In the genomic region with DNA sequence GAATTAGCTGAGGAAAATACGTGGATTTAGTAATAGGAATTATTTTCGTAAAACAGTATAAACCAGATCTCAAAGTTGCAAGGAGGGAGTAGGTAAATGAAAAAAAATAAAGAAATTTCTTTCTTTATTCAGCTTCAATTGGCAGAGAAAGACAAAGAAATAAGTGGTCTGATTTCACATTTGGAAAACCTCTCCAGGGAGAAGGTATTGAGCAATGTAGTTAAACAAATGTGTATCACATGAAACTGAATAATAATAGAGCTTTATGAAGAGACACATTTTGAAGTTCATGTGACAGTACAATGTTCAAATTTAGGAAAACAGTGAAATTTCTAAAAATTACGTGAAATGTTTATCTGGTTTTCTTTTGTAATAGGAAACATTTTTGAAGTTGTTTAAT, we compare ENCODE assay signal across 22 cellular contexts.
DNase-seq lines count a peak whose midpoint lies in the region; ATAC-seq and TF ChIP-seq lines count a peak whose summit lies in the region.
"Had no signal": no experiment of that assay in that cellular context is flagged by ENCODE, and none has a peak within 500 bp of the region (broad histone marks: within the 10 kb centered on the region; RNA-seq: fewer than 3 reads in every experiment).

No MANE protein-coding gene starts in this region.

- H3K27me3 Mint-ChIP-seq in osteocyte (ENCODE audit: unreplicated experiment): no peaks in the 10 kb centered on the region
- no peaks in the 10 kb centered on the region for H3K27me3 Mint-ChIP-seq in T-cell
- H3K27me3 Mint-ChIP-seq: activated naive CD8-positive, alpha-beta T cell; B cell; natural killer cell treated with Interleukin-12 subunit alpha and Interleukin-12 subunit beta and Interleukin-15 and Interleukin-18, amount 100 ng/mL, for 72 hours had no signal

- peaks cover 14% of the 10 kb centered on the region for H3K4me1 Mint-ChIP-seq in osteocyte (ENCODE audit: unreplicated experiment)
- H3K4me1 Mint-ChIP-seq in T-cell: peaks cover 8 to 14% (median 12%) of the 10 kb centered on the region in 3 donors
- H3K4me1 Mint-ChIP-seq: B cell had no signal

- ATAC-seq in T-cell (replicated peaks in 1 of 4): no peak
- ATAC-seq in HG02840 (IDR thresholded peaks at IDR 0.05; ENCODE audit: low FRiP score, unreplicated experiment): no peak
- ATAC-seq: natural killer cell treated with Interleukin-12 subunit alpha and Interleukin-12 subunit beta and Interleukin-15 and Interleukin-18, amount 100 ng/mL, for 72 hours had no signal

- H3K36me3 ChIP-seq in ascending aorta: peaks cover 0 to 5% of the 10 kb centered on the region in 2 donors
- H3K36me3 ChIP-seq: brain microvascular endothelial cell had no signal

- H3K4me3 ChIP-seq in AG09309 (ENCODE audit: control insufficient read depth, low read depth, low read length): no peak overlapping the region
- H3K4me3 ChIP-seq in NB4 (ENCODE audit: low read depth, low read length): no peak overlapping the region
- H3K4me3 ChIP-seq in fibroblast of mammary gland (ENCODE audit: control insufficient read depth, low read depth, low read length): no peak overlapping the region
- no peak overlapping the region for H3K4me3 ChIP-seq in ascending aorta
- H3K4me3 ChIP-seq: skin epidermis, transverse colon had no signal

- no peak overlapping the region for H3K4me3 Mint-ChIP-seq in osteocyte (ENCODE audit: unreplicated experiment)
- no peak overlapping the region for H3K4me3 Mint-ChIP-seq in T-cell
- H3K4me3 Mint-ChIP-seq: activated naive CD8-positive, alpha-beta T cell; B cell; natural killer cell treated with Interleukin-12 subunit alpha and Interleukin-12 subunit beta and Interleukin-15 and Interleukin-18, amount 100 ng/mL, for 72 hours had no signal

- H3K36me3 Mint-ChIP-seq in osteocyte (ENCODE audit: unreplicated experiment) (peaks cover 31% of the 10 kb centered on the region), T-cell (peaks cover 35% of the 10 kb centered on the region)

- TF ChIP-seq POLR2A in NB4 (IDR thresholded peaks at IDR 0.05; ENCODE audit: extremely low read depth, insufficient read length): no peak

- no peak overlapping the region for H3K27ac ChIP-seq in ascending aorta
- H3K27ac ChIP-seq: brain microvascular endothelial cell, transverse colon had no signal

- H3K27me3 ChIP-seq in ascending aorta: no peaks in the 10 kb centered on the region
- H3K27me3 ChIP-seq: brain microvascular endothelial cell, transverse colon had no signal

- TF ChIP-seq CTCF in AG09309 (IDR thresholded peaks at IDR 0.05; ENCODE audit: control insufficient read depth, insufficient read depth, low read depth, low read length, missing control alignments) (no peak), NB4 (IDR thresholded peaks at IDR 0.05; ENCODE audit: low read depth, low read length) (no peak), fibroblast of mammary gland (conservative IDR thresholded peaks at IDR 0.05; ENCODE audit: control insufficient read depth, insufficient read depth, low read depth, low read length) (no peak), osteocyte (IDR thresholded peaks at IDR 0.05) (no peak), GM13977 (IDR thresholded peaks at IDR 0.05; ENCODE audit: extremely low read depth, insufficient read depth, missing control alignments) (no peak), ascending aorta (IDR thresholded peaks at IDR 0.05) (no peak)

- in situ Hi-C loops in GM13977 (cut with MboI; ENCODE audit: low pct_unique_long_range_greater_than_20kb, low sequenced_read_pairs, unreplicated experiment): no loop called here

- no peaks in the 10 kb centered on the region for H3K9me3 Mint-ChIP-seq in osteocyte (ENCODE audit: unreplicated experiment)
- H3K9me3 Mint-ChIP-seq in T-cell: no peaks in the 10 kb centered on the region
- H3K9me3 Mint-ChIP-seq: natural killer cell treated with Interleukin-12 subunit alpha and Interleukin-12 subunit beta and Interleukin-15 and Interleukin-18, amount 100 ng/mL, for 72 hours had no signal

- peak; percentile 27 for DNase-seq in AG09309 (ENCODE audit: low read depth)
- peak; percentile 34 for DNase-seq in NB4 (ENCODE audit: low read depth)
- DNase-seq in fibroblast of mammary gland (ENCODE audit: low read depth): peak; percentile 84
- DNase-seq in osteocyte (ENCODE audit: extremely low spot score, unreplicated experiment): no peak
- DNase-seq in T-cell: no peak
- no peak for DNase-seq in GM13977 (ENCODE audit: low spot score)
- DNase-seq in ascending aorta (ENCODE audit: low spot score in 2 of 2): no peak
- DNase-seq: brain microvascular endothelial cell; dermis blood vessel endothelial cell; DMS79; H7; NCI-H2029 treated with DMSO at 0.1 percent for 48 hours; posterior cingulate gyrus; stimulated activated CD4-positive, alpha-beta T cell treated with anti-CD3 and anti-CD28 coated beads, Interleukin-2, amount 100 ng/mL, for 24 hours; stimulated activated naive CD4-positive, alpha-beta T cell; SW 1271; transverse colon had no signal

- H3K27ac Mint-ChIP-seq in osteocyte (ENCODE audit: unreplicated experiment) (peak overlapping the region; percentile 50), T-cell (no peak overlapping the region)
- H3K27ac Mint-ChIP-seq: activated naive CD8-positive, alpha-beta T cell; B cell; natural killer cell treated with Interleukin-12 subunit alpha and Interleukin-12 subunit beta and Interleukin-15 and Interleukin-18, amount 100 ng/mL, for 72 hours had no signal

- H3K9me3 ChIP-seq in ascending aorta: no peaks in the 10 kb centered on the region
- H3K9me3 ChIP-seq: transverse colon had no signal

- H3K4me1 ChIP-seq in ascending aorta: peaks cover 0 to 4% of the 10 kb centered on the region in 2 donors
- H3K4me1 ChIP-seq: transverse colon had no signal

- POLR2A ChIA-PET in T-cell (lab: Charles Lee): no interaction called here

- CTCF ChIA-PET in T-cell (lab: Charles Lee): no interaction called here

- intact Hi-C loops in ascending aorta (cut with DNase I): no loop called here

Comparison
In these comparisons a context has a peak if more than half of its experiments do, and no peak if none do; other contexts are left out.
1. DNase-seq: peak in AG09309 (single experiment), NB4 (single experiment) and fibroblast of mammary gland (single experiment); none in osteocyte (single experiment), T-cell (0 of 34), GM13977 (single experiment) and ascending aorta (0 of 2).